ENCODE assay signal across 18 cellular contexts in genomic region chr17:63426041-63426916, GRCh38. TPM values are rescaled to one million over a fixed set of nuclear protein-coding genes. Genes with fewer than 3 reads are reported as not detected.
DNase-seq lines count a peak whose midpoint lies in the region; ATAC-seq and TF ChIP-seq lines count a peak whose summit lies in the region.
"Had no signal": no experiment of that assay in that cellular context is flagged by ENCODE, and none has a peak within 500 bp of the region (broad histone marks: within the 10 kb centered on the region; RNA-seq: fewer than 3 reads in every experiment).

No MANE protein-coding gene starts in this region.

- no peaks in the 10 kb centered on the region for H3K27me3 ChIP-seq in CD4-positive, alpha-beta memory T cell (ENCODE audit: insufficient read depth, low read length)
- no peaks in the 10 kb centered on the region for H3K27me3 ChIP-seq in HCT116 (ENCODE audit: insufficient read depth, low read length)
- H3K27me3 ChIP-seq: ascending aorta, esophagus muscularis mucosa, tibial artery had no signal

- H3K4me2 ChIP-seq in HCT116 (ENCODE audit: low read length): no peak overlapping the region
- H3K4me2 ChIP-seq: PC-9, smooth muscle cell had no signal

- H3K27ac ChIP-seq in CD4-positive, alpha-beta memory T cell (ENCODE audit: low read depth, low read length): no peak overlapping the region
- H3K27ac ChIP-seq in HCT116 (ENCODE audit: low read depth, low read length) (no peak overlapping the region), coronary artery (no peak overlapping the region)
- H3K27ac ChIP-seq: ascending aorta, esophagus muscularis mucosa, PC-9, psoas muscle, tibial artery had no signal

- no peaks in the 10 kb centered on the region for H3K79me2 ChIP-seq in HCT116 (ENCODE audit: insufficient read depth, low read length)

- no peaks in the 10 kb centered on the region for H3K36me3 ChIP-seq in CD4-positive, alpha-beta memory T cell (ENCODE audit: insufficient read depth, low read length)
- H3K36me3 ChIP-seq in HCT116 (ENCODE audit: control insufficient read depth in 1 of 2, insufficient read depth in 2 of 2, low read length in 2 of 2): no peaks in the 10 kb centered on the region
- H3K36me3 ChIP-seq: ascending aorta, tibial artery had no signal

- RAD21 ChIA-PET in HCT116 (lab: Charles Lee; ENCODE audit: low non-redundant PET in 1 of 2, low total read pairs in 2 of 2, uncharacterized antibody in 2 of 2, unreplicated experiment in 2 of 2): interaction anchor here (0.6 to 2.3 kb wide), 9 partner anchors 9 to 253 kb away, joined by 3 to 21 read pairs (median 6); partner anchors contain the start of gene ACE (in 2 of the 2)

- no peaks in the 10 kb centered on the region for H4K20me1 ChIP-seq in HCT116 (ENCODE audit: insufficient read depth)

- H3K9me3 Mint-ChIP-seq in CD4-positive, alpha-beta memory T cell: no peaks in the 10 kb centered on the region
- H3K9me3 Mint-ChIP-seq: activated T-cell treated with anti-CD3 and anti-CD28 coated beads, Interleukin-2, amount 50 U/mL, for 72 hours; central memory CD8-positive, alpha-beta T cell; neural crest cell; stimulated activated naive CD8-positive, alpha-beta T cell treated with anti-CD3 and anti-CD28 coated beads, Interleukin-15, Interleukin-2, amounts not matched to agents 100 ng/mL and 50 ng/mL, for 24 hours; WTC11 had no signal

- no peak for TF ChIP-seq POLR2A in HCT116 (IDR thresholded peaks at IDR 0.05; ENCODE audit: borderline replicate concordance, extremely low read depth, insufficient read depth, insufficient read length)

- H3K4me1 Mint-ChIP-seq in CD4-positive, alpha-beta memory T cell: peaks cover 26 to 50% (median 42%) of the 10 kb centered on the region in 4 donors

- 0 out of 6 replicates have a peak, but pooled peaks of 2 of the 3 experiments have one; percentile 8 to 13 for TF ChIP-seq CTCF in HCT116 (IDR thresholded peaks at IDR 0.05 in 2 of 3, conservative IDR thresholded peaks at IDR 0.05 in 1 of 3; ENCODE audit: borderline replicate concordance in 1 of 3, insufficient read depth in 1 of 3, low read depth in 2 of 3, low read length in 2 of 3)
- no peak for TF ChIP-seq CTCF in coronary artery (IDR thresholded peaks at IDR 0.05)

- intact Hi-C loops in CD4-positive, alpha-beta memory T cell (cut with micrococcal nuclease): loop anchor here (10.0 kb wide), 1 partner anchor 269 kb away; no protein-coding TSS in a partner anchor
- intact Hi-C loops in HCT116 (cut with micrococcal nuclease): loop anchor here (5.0 kb wide), 1 partner anchor 271 kb away; no protein-coding TSS in a partner anchor
- intact Hi-C loops in posterior vena cava (cut with DNase I): loop anchor here (5.0 kb wide), 2 partner anchors 51 to 186 kb away; partner anchors contain the start of gene ACE (in 1 of the 2)

- H3K9me3 ChIP-seq in CD4-positive, alpha-beta memory T cell (ENCODE audit: control insufficient read depth in 1 of 2, low read length in 2 of 2): no peaks in the 10 kb centered on the region
- H3K9me3 ChIP-seq in HCT116 (ENCODE audit: control insufficient read depth in 1 of 2, insufficient read depth in 1 of 2, low read depth in 1 of 2, low read length in 2 of 2): no peaks in the 10 kb centered on the region
- H3K9me3 ChIP-seq: ascending aorta, esophagus muscularis mucosa, psoas muscle, tibial artery had no signal

- CTCF ChIA-PET in CD4-positive, alpha-beta memory T cell (lab: Charles Lee; ENCODE audit: partially characterized antibody): interaction anchor here (0.6 to 11.4 kb wide), 41 partner anchors 11 to 438 kb away, joined by 3 to 339 read pairs (median 4); partner anchors contain the start of genes ACE, CYB561, MAP3K3 and TACO1
- CTCF ChIA-PET in HCT116 (lab: Charles Lee): interaction anchor here (0.6 to 4.4 kb wide), 55 partner anchors 9 to 754 kb away, joined by 3 to 92 read pairs (median 4); partner anchors contain the start of genes ACE, DCAF7, KCNH6 and MAP3K3

- H3K27me3 Mint-ChIP-seq in CD4-positive, alpha-beta memory T cell: no peaks in the 10 kb centered on the region
- H3K27me3 Mint-ChIP-seq: central memory CD8-positive, alpha-beta T cell; stimulated activated naive CD8-positive, alpha-beta T cell treated with anti-CD3 and anti-CD28 coated beads, Interleukin-15, Interleukin-2, amounts not matched to agents 100 ng/mL and 50 ng/mL, for 24 hours had no signal

- H3K9me2 ChIP-seq in HCT116 (ENCODE audit: insufficient read depth): no peaks in the 10 kb centered on the region

- H3K4me3 Mint-ChIP-seq in CD4-positive, alpha-beta memory T cell: peak overlapping the region in 4 of 8 donors; percentile 6 to 78 (median 40)
- H3K4me3 Mint-ChIP-seq: neural crest cell; stimulated activated naive CD8-positive, alpha-beta T cell treated with anti-CD3 and anti-CD28 coated beads, Interleukin-15, Interleukin-2, amounts not matched to agents 100 ng/mL and 50 ng/mL, for 24 hours; WTC11 had no signal

- TF ChIP-seq RAD21 in HCT116 (IDR thresholded peaks at IDR 0.05; ENCODE audit: low read depth): 0 out of 2 replicates have a peak, but pooled peaks have one; percentile 18

- no peak for DNase-seq in CD4-positive, alpha-beta memory T cell
- DNase-seq in HCT116 (ENCODE audit: low read depth, low spot score): no peak
- peak; percentile 61 for DNase-seq in coronary artery (ENCODE audit: low spot score)
- peak; percentile 73 for DNase-seq in posterior vena cava (ENCODE audit: low spot score)
- no peak for DNase-seq in NAMALWA (ENCODE audit: low spot score)
- DNase-seq in HUDEP-2 (lab: John Stamatoyannopoulos, UW; ENCODE audit: unreplicated experiment in 76 of 76): no peak
- no peak for DNase-seq in HK-2 (ENCODE audit: unreplicated experiment)

- peak overlapping the region in 6 of 7 donors; percentile 26 to 93 (median 81) for H3K27ac Mint-ChIP-seq in CD4-positive, alpha-beta memory T cell
- H3K27ac Mint-ChIP-seq: stimulated activated naive CD8-positive, alpha-beta T cell treated with anti-CD3 and anti-CD28 coated beads, Interleukin-15, Interleukin-2, amounts not matched to agents 100 ng/mL and 50 ng/mL, for 24 hours; WTC11 had no signal

- no peak overlapping the region for H2AFZ ChIP-seq in HCT116 (ENCODE audit: low read depth, low read length, poor library complexity, severe bottlenecking)
- H2AFZ ChIP-seq: PC-9 had no signal

- POLR2A ChIA-PET in CD4-positive, alpha-beta memory T cell (lab: Charles Lee; ENCODE audit: partially characterized antibody): interaction anchor here (0.6 to 7.3 kb wide), 13 partner anchors 9 to 284 kb away, joined by 3 to 125 read pairs (median 10); partner anchors contain the start of genes ACE, CYB561, LIMD2 and TACO1
- POLR2A ChIA-PET in HCT116 (lab: Charles Lee): interaction anchor here (0.7 to 1.6 kb wide), 2 partner anchors 52 to 196 kb away, joined by 3 to 6 read pairs; no protein-coding TSS in a partner anchor

- no peak for ATAC-seq in HCT116

- peaks cover 0 to under 1% of the 10 kb centered on the region in 2 donors for H3K36me3 Mint-ChIP-seq in CD4-positive, alpha-beta memory T cell

- H3K9ac ChIP-seq in HCT116 (ENCODE audit: low read length): no peak overlapping the region

- no TSS peak for BruUV-seq in HCT116 (replicated peaks; lab: Mats Ljungman, UMichigan)

- no peak overlapping the region for H3K4me3 ChIP-seq in CD4-positive, alpha-beta memory T cell (ENCODE audit: low read length in 2 of 2)
- H3K4me3 ChIP-seq in HCT116 (replicated peaks in 1 of 2; ENCODE audit: low read depth in 1 of 2, low read length in 2 of 2): no peak overlapping the region
- no peak overlapping the region for H3K4me3 ChIP-seq in coronary artery
- H3K4me3 ChIP-seq: ascending aorta, esophagus muscularis mucosa, PC-9, psoas muscle, smooth muscle cell, tibial artery had no signal

- H3K4me1 ChIP-seq in CD4-positive, alpha-beta memory T cell (ENCODE audit: insufficient read depth, low read length): peaks cover 46% of the 10 kb centered on the region
- no peaks in the 10 kb centered on the region for H3K4me1 ChIP-seq in HCT116 (ENCODE audit: control insufficient read depth in 1 of 2, insufficient read depth in 2 of 2, low read length in 2 of 2)
- H3K4me1 ChIP-seq: ascending aorta, psoas muscle had no signal

TF ChIP-seq in HCT116, 20 proteins besides CTCF, POLR2A, EP300 and RAD21 (continues in another document):
- TF ChIP-seq ZFX (IDR thresholded peaks at IDR 0.05): no peak; the same call in 1 of the 2 replicates
- no peak for TF ChIP-seq SIN3A (IDR thresholded peaks at IDR 0.05; ENCODE audit: low read depth)
- no peak for TF ChIP-seq REST (IDR thresholded peaks at IDR 0.05; ENCODE audit: low read depth)
- no peak for TF ChIP-seq EZH2phosphoT487 (IDR thresholded peaks at IDR 0.05; ENCODE audit: borderline replicate concordance)
- no peak for TF ChIP-seq CBX3 (IDR thresholded peaks at IDR 0.05; ENCODE audit: low read depth)

RNA-seq across cellular contexts. Expression of gene CYB561, which starts 19.8 kb away (rescaled TPM):
- 10 to 100 TPM; 81.0 to 83.7 TPM for total RNA-seq in CD4-positive, alpha-beta memory T cell
- polyA plus RNA-seq in CD4-positive, alpha-beta memory T cell: 10 to 100 TPM; 34.1 to 42.1 TPM
- total RNA-seq in HCT116 (2021; ENCODE audit: unreplicated experiment) (67.6 TPM), posterior vena cava (10 to 100 TPM; 21.3 to 26.2 TPM)
- 50.7 and 81.3 TPM in 2 replicates for polyA plus RNA-seq in HCT116 (2012)

RNA-seq across cellular contexts. Expression of gene ACE, which starts 50.6 kb away (rescaled TPM):
- 10 to 100 TPM; 56.7 TPM for total RNA-seq in CD4-positive, alpha-beta memory T cell
- polyA plus RNA-seq in CD4-positive, alpha-beta memory T cell: 1 to 10 TPM; 1.8 to 7.5 TPM
- total RNA-seq in HCT116 (2021; ENCODE audit: unreplicated experiment): 7.7 TPM
- 2.4 and 3.5 TPM in 2 replicates for polyA plus RNA-seq in HCT116 (2012)
- 10 to 100 TPM in 1 of 2 donors, 1 to 10 TPM in 1; 9.9 to 16.3 TPM for total RNA-seq in posterior vena cava

Comparison
In these comparisons a context has a peak if more than half of its experiments do, and no peak if none do; other contexts are left out.
1. DNase-seq: peak in coronary artery (single experiment) and posterior vena cava (single experiment); none in CD4-positive, alpha-beta memory T cell (0 of 5), HCT116 (single experiment), NAMALWA (single experiment), HUDEP-2 (0 of 76) and HK-2 (single experiment).